18 cellular contexts compared by ENCODE assay signal in genomic region chr21:37811711-37812110, GRCh38.
"Had no signal": no experiment of that assay in that cellular context is flagged by ENCODE, and none has a peak within 500 bp of the region (broad histone marks: within the 10 kb centered on the region; RNA-seq: fewer than 3 reads in every experiment).

No MANE protein-coding gene starts in this region.

- DNase-seq: activated CD4-positive, alpha-beta T cell treated with anti-CD3 and anti-CD28 coated beads for 4 hours; activated CD8-positive, alpha-beta memory T cell treated with anti-CD3 and anti-CD28 coated beads, Interleukin-2, amount 50 U/mL, for 4 hours; activated CD8-positive, alpha-beta T cell treated with anti-CD3 and anti-CD28 coated beads for 36 hours; activated naive CD4-positive, alpha-beta T cell treated with anti-CD3 and anti-CD28 coated beads, Interleukin-2, amount 50 U/mL, for 16 hours; amygdala; Kasumi-1; NCI-H1092; NCI-H1417; NCI-H1930; NCI-H2171; NCI-H226; NCI-H526 treated with DMSO at 0.1 percent for 48 hours; NK-92 treated with Interleukin-12 subunit alpha and Interleukin-12 subunit beta, amount 100 ng/mL, for 24 hours; PC-3; SHP77 treated with DMSO at 0.1 percent for 48 hours had no signal

- H3K4me3 ChIP-seq: cardiac muscle cell, K562 had no signal

- ATAC-seq: activated CD4-positive, CD25-positive, alpha-beta regulatory T cell treated with anti-CD3 and anti-CD28 coated beads, Interleukin-2, amount 50 U/mL, for 24 hours; activated CD8-positive, alpha-beta T cell treated with anti-CD3 and anti-CD28 coated beads for 36 hours; K562; PC-3 had no signal

- H3K36me3 ChIP-seq: cardiac muscle cell had no signal

- H3K27ac ChIP-seq: cardiac muscle cell had no signal

- H3K27me3 ChIP-seq: cardiac muscle cell had no signal
